ENCODE assay signal across 13 cellular contexts in genomic region chr6:104357928-104358327, GRCh38.
A peak's percentile ranks its signal among the peaks of the same experiment; 100 is the strongest.
DNase-seq lines count a peak whose midpoint lies in the region; TF ChIP-seq lines count a peak whose summit lies in the region.
"Had no signal": no experiment of that assay in that cellular context is flagged by ENCODE, and none has a peak within 500 bp of the region (broad histone marks: within the 10 kb centered on the region; RNA-seq: fewer than 3 reads in every experiment).

No MANE protein-coding gene starts in this region.

- no peak for TF ChIP-seq CTCF in transverse colon (IDR thresholded peaks at IDR 0.05)

- DNase-seq in NCI-H345 (lab: John Stamatoyannopoulos, UW) (peak; percentile 23), NCI-H345 treated with DMSO at 0.1 percent for 48 hours (lab: John Stamatoyannopoulos, UW; ENCODE audit: unreplicated experiment) (no peak), NCI-H1105 treated with DMSO at 0.1 percent for 48 hours (lab: John Stamatoyannopoulos, UW) (peak; percentile 73), NCI-H510A treated with DMSO at 0.1 percent for 48 hours (lab: John Stamatoyannopoulos, UW) (peak; percentile 81), transverse colon (peak; percentile 9), DMS153 treated with DMSO at 0.1 percent for 48 hours (lab: John Stamatoyannopoulos, UW; ENCODE audit: unreplicated experiment) (no peak), iPS-NIHi11 (ENCODE audit: low spot score) (no peak)
- DNase-seq: CD8-positive, alpha-beta memory T cell; H7; MG63; NCI-H2081 treated with DMSO at 0.1 percent for 48 hours; T-helper 2 cell had no signal

- no peaks in the 10 kb centered on the region for H3K9me3 ChIP-seq in transverse colon
- H3K9me3 ChIP-seq: MG63 had no signal

- in situ Hi-C loops in transverse colon (cut with MboI; ENCODE audit: low pct_ligation_motif_present in 1 of 4, low pct_unique_long_range_greater_than_20kb in 1 of 4, low sequenced_read_pairs in 3 of 4): no loop called here

- no peaks in the 10 kb centered on the region for H3K36me3 ChIP-seq in transverse colon
- H3K36me3 ChIP-seq: BLaER1, MG63 had no signal

- no peak overlapping the region for H3K27ac ChIP-seq in transverse colon
- H3K27ac ChIP-seq: BLaER1 had no signal

- intact Hi-C loops in transverse colon (cut with DNase I; ENCODE audit: low total_unique reads): no loop called here

- no peak overlapping the region for H3K4me3 ChIP-seq in transverse colon
- H3K4me3 ChIP-seq: BLaER1, MG63 had no signal

- H3K4me1 ChIP-seq in transverse colon: no peaks in the 10 kb centered on the region
- H3K4me1 ChIP-seq: BLaER1 had no signal

- 36 to 46% methylated on average over 3 of the region's 3 CpGs for WGBS in transverse colon (ENCODE audit: low coverage in 1 of 2), 2 donors

- TF ChIP-seq POLR2A in transverse colon (IDR thresholded peaks at IDR 0.05): no peak

- TF ChIP-seq EP300 in transverse colon (IDR thresholded peaks at IDR 0.05; ENCODE audit: low read depth): no peak

- no peaks in the 10 kb centered on the region for H3K27me3 ChIP-seq in transverse colon
- H3K27me3 ChIP-seq: BLaER1, MG63 had no signal

Comparison
In these comparisons a context has a peak if more than half of its experiments do, and no peak if none do; other contexts are left out.
1. DNase-seq: peak in NCI-H345 (single experiment), NCI-H1105 treated with DMSO at 0.1 percent for 48 hours (single experiment), NCI-H510A treated with DMSO at 0.1 percent for 48 hours (single experiment) and transverse colon (single experiment); none in NCI-H345 treated with DMSO at 0.1 percent for 48 hours (single experiment), DMS153 treated with DMSO at 0.1 percent for 48 hours (single experiment) and iPS-NIHi11 (single experiment).